Comparison of ENCODE assay signal across 24 cellular contexts in the genomic region with DNA sequence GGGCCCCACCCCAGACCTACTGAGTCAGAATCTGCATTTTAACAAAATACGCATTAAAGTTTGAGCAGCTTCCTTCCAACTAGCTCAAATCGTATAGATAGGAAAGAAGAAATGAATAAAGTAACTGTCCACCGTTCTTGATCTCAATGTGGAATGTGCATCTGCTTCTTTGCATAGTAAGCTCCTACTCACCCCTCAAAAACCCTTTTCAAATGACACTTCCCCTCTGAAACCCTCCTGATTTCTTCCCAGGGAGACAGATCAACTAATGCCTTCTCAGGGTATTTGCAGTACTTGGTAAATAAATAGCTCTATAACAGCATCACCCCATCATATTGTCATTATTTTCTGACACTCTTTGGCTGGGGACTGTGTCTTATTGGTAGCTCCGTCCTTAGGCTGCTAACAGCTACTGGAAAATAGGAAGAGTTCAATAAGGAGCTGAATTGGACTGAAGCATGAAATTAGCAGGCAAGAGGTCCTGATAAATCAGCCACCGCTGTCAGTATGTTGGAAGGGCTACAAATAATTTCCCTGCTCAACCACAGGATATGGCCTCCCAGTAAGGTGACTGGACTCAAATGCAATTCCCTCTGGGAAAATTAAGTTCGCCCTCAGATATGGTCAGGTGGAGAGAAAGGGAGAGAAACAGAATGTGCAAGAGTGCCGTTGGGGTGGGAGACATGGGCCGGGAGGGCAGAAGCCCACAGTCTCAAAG. TPM values are rescaled to one million over a fixed set of nuclear protein-coding genes. Genes with fewer than 3 reads are reported as not detected.
"Had no signal": no experiment of that assay in that cellular context is flagged by ENCODE, and none has a peak within 500 bp of the region (broad histone marks: within the 10 kb centered on the region; RNA-seq: fewer than 3 reads in every experiment).

No MANE protein-coding gene starts in this region.

- H3K36me3 ChIP-seq: heart left ventricle, tibial artery had no signal

- H3K9me3 Mint-ChIP-seq: activated naive CD4-positive, alpha-beta T cell treated with anti-CD3 and anti-CD28 coated beads, Interleukin-2, amount 50 U/mL, for 24 hours; memory B cell; naive B cell; neural crest cell; stimulated activated effector memory CD8-positive, alpha-beta T cell treated with anti-CD3 and anti-CD28 coated beads, Interleukin-12 subunit alpha, Interleukin-12 subunit beta, amount 100 ng/mL, for 72 hours; stimulated activated naive CD8-positive, alpha-beta T cell treated with anti-CD3 and anti-CD28 coated beads, Interleukin-15, amount 100 ng/mL, for 72 hours; T-helper 1 cell treated with Interleukin-12 subunit alpha and Interleukin-12 subunit beta and Interleukin-4 antibody, amounts not matched to agents 30 μg/mL and 1 μg/mL, for 36 hours; WTC11 had no signal

- H3K27ac ChIP-seq: coronary artery, epithelial cell of prostate, heart left ventricle, tibial artery had no signal

- H3K4me3 ChIP-seq: coronary artery, heart left ventricle, tibial artery had no signal

- H3K27me3 Mint-ChIP-seq: activated naive CD4-positive, alpha-beta T cell treated with anti-CD3 and anti-CD28 coated beads, Interleukin-2, amount 50 U/mL, for 24 hours; stimulated activated naive CD8-positive, alpha-beta T cell treated with anti-CD3 and anti-CD28 coated beads, Interleukin-15, amount 100 ng/mL, for 72 hours had no signal

- H3K27ac Mint-ChIP-seq: activated naive CD4-positive, alpha-beta T cell treated with anti-CD3 and anti-CD28 coated beads, Interleukin-2, amount 50 U/mL, for 24 hours; memory B cell; naive B cell; stimulated activated effector memory CD8-positive, alpha-beta T cell treated with anti-CD3 and anti-CD28 coated beads, Interleukin-12 subunit alpha, Interleukin-12 subunit beta, amount 100 ng/mL, for 72 hours; T-helper 1 cell treated with Interleukin-12 subunit alpha and Interleukin-12 subunit beta and Interleukin-4 antibody, amounts not matched to agents 30 μg/mL and 1 μg/mL, for 36 hours; WTC11 had no signal

- H3K4me1 Mint-ChIP-seq: activated naive CD4-positive, alpha-beta T cell treated with anti-CD3 and anti-CD28 coated beads, Interleukin-2, amount 50 U/mL, for 24 hours; memory B cell; naive B cell; stimulated activated effector memory CD8-positive, alpha-beta T cell treated with anti-CD3 and anti-CD28 coated beads, Interleukin-12 subunit alpha, Interleukin-12 subunit beta, amount 100 ng/mL, for 72 hours; stimulated activated naive CD8-positive, alpha-beta T cell treated with anti-CD3 and anti-CD28 coated beads, Interleukin-15, amount 100 ng/mL, for 72 hours; WTC11 had no signal

- H3K27me3 ChIP-seq: heart left ventricle, tibial artery had no signal

- H3K36me3 Mint-ChIP-seq: activated naive CD4-positive, alpha-beta T cell treated with anti-CD3 and anti-CD28 coated beads, Interleukin-2, amount 50 U/mL, for 24 hours; memory B cell; naive B cell; stimulated activated effector memory CD8-positive, alpha-beta T cell treated with anti-CD3 and anti-CD28 coated beads, Interleukin-12 subunit alpha, Interleukin-12 subunit beta, amount 100 ng/mL, for 72 hours; WTC11 had no signal

- DNase-seq: activated gamma-delta T cell treated with Interleukin-2 at 50 U/mL for 16 hours; activated T-cell treated with anti-CD3 and anti-CD28 coated beads, Interleukin-2, amount 50 U/mL, for 1 hour; aorta; cerebellar nuclear complex; heart left ventricle; left cardiac atrium; naive B cell; stimulated activated CD4-positive, alpha-beta T cell treated with anti-CD3 and anti-CD28 coated beads, Interleukin-1b, Interleukin-23, amount 100 ng/mL, for 48 hours; stimulated activated naive CD8-positive, alpha-beta T cell treated with anti-CD3 and anti-CD28 coated beads, Interleukin-15, amount 100 ng/mL, for 72 hours; T1000; tibial artery had no signal

- H3K9me3 ChIP-seq: heart left ventricle, tibial artery had no signal

- H3K4me3 Mint-ChIP-seq: activated naive CD4-positive, alpha-beta T cell treated with anti-CD3 and anti-CD28 coated beads, Interleukin-2, amount 50 U/mL, for 24 hours; memory B cell; neural crest cell; stimulated activated effector memory CD8-positive, alpha-beta T cell treated with anti-CD3 and anti-CD28 coated beads, Interleukin-12 subunit alpha, Interleukin-12 subunit beta, amount 100 ng/mL, for 72 hours; stimulated activated naive CD8-positive, alpha-beta T cell treated with anti-CD3 and anti-CD28 coated beads, Interleukin-15, amount 100 ng/mL, for 72 hours; T-helper 1 cell treated with Interleukin-12 subunit alpha and Interleukin-12 subunit beta and Interleukin-4 antibody, amounts not matched to agents 30 μg/mL and 1 μg/mL, for 36 hours; WTC11 had no signal

- H3K4me1 ChIP-seq: heart left ventricle, tibial artery had no signal

RNA-seq across cellular contexts. Expression of a gene that starts 25.6 kb away (rescaled TPM):
- total RNA-seq: aorta, bronchial epithelial cell, fibroblast of villous mesenchyme, neural crest cell, omental fat pad, posterior vena cava, ureter, WTC11 had no signal
